ENCODE assay signal across 26 cellular contexts in genomic region chr1:31348449-31348848, GRCh38. TPM values are rescaled to one million over a fixed set of nuclear protein-coding genes. Genes with fewer than 3 reads are reported as not detected.
DNase-seq lines count a peak whose midpoint lies in the region; ATAC-seq, FAIRE-seq and TF ChIP-seq lines count a peak whose summit lies in the region.
"Had no signal": no experiment of that assay in that cellular context is flagged by ENCODE, and none has a peak within 500 bp of the region (broad histone marks: within the 10 kb centered on the region; RNA-seq: fewer than 3 reads in every experiment).

No MANE protein-coding gene starts in this region.

- TF ChIP-seq CTCF in osteoblast (IDR thresholded peaks at IDR 0.05; ENCODE audit: extremely low read depth, low read depth, low read length) (no peak), omental fat pad (IDR thresholded peaks at IDR 0.05) (no peak), vagina (IDR thresholded peaks at IDR 0.05) (no peak)

- H3K4me3 ChIP-seq in SJCRH30 = no peak overlapping the region
- no peak overlapping the region for H3K4me3 ChIP-seq in osteoblast (ENCODE audit: insufficient read depth, low read length)
- no peak overlapping the region for H3K4me3 ChIP-seq in vagina
- H3K4me3 ChIP-seq: pancreas, right atrium auricular region, SJSA1, spleen had no signal

- peak; percentile 65 for ATAC-seq in HG03064 (IDR thresholded peaks at IDR 0.05; ENCODE audit: low read depth, unreplicated experiment)
- ATAC-seq in omental fat pad (ENCODE audit: low FRiP score) = no peak
- ATAC-seq: natural killer cell treated with Interleukin-12 subunit alpha and Interleukin-12 subunit beta and Interleukin-15 and Interleukin-18, amount 100 ng/mL, for 72 hours; pancreas; T-cell had no signal

- no peak for TF ChIP-seq POLR2A in vagina (IDR thresholded peaks at IDR 0.05)

- H3K27ac ChIP-seq in SJCRH30 (peak overlapping the region; percentile 34), osteoblast (ENCODE audit: low read depth, low read length) (no peak overlapping the region), vagina (no peak overlapping the region)
- H3K27ac ChIP-seq: C4-2B, pancreas, right atrium auricular region, SJSA1, spleen had no signal

- H3K9me3 ChIP-seq in SJCRH30 (replicated peaks) = no peaks in the 10 kb centered on the region
- H3K9me3 ChIP-seq in osteoblast (ENCODE audit: low read depth, low read length) = no peaks in the 10 kb centered on the region
- no peaks in the 10 kb centered on the region for H3K9me3 ChIP-seq in vagina
- H3K9me3 ChIP-seq: pancreas, right atrium auricular region, SJSA1, spleen had no signal

- peak; percentile 68 for FAIRE-seq in GM18507 (lab: Jason Lieb, UNC)
- FAIRE-seq: H54, keratinocyte, pancreas had no signal

- no peaks in the 10 kb centered on the region for H4K20me1 ChIP-seq in osteoblast (ENCODE audit: insufficient read depth, low read length)

- intact Hi-C loops in vagina (cut with DNase I) = loop anchor here (5.0 kb wide), 1 partner anchor 1971 kb away; no protein-coding TSS in a partner anchor

- no peaks in the 10 kb centered on the region for H3K27me3 ChIP-seq in SJCRH30
- no peaks in the 10 kb centered on the region for H3K27me3 ChIP-seq in osteoblast (ENCODE audit: insufficient read depth, low read length)
- no peaks in the 10 kb centered on the region for H3K27me3 ChIP-seq in vagina
- H3K27me3 ChIP-seq: pancreas, right atrium auricular region, SJSA1, spleen had no signal

- no peak overlapping the region for H3K4me2 ChIP-seq in osteoblast (ENCODE audit: insufficient read depth, low read length)

- H3K36me3 ChIP-seq in SJCRH30 (peaks cover 11% of the 10 kb centered on the region; the same call in 1 of the 2 replicates), osteoblast (ENCODE audit: insufficient read depth, low read length) (peaks cover 30% of the 10 kb centered on the region), vagina (peaks cover 0 to 34% of the 10 kb centered on the region in 2 donors)

- DNase-seq in GM18507 (ENCODE audit: extremely low spot score, insufficient read length, low read depth) (no peak), SJCRH30 (peak; percentile 32 to 71), osteoblast (ENCODE audit: insufficient read length, low spot score, missing footprints) (peak; percentile 57), omental fat pad (ENCODE audit: low spot score) (no peak), vagina (ENCODE audit: extremely low spot score in 2 of 2) (no peak), NCI-H748 (lab: John Stamatoyannopoulos, UW; ENCODE audit: unreplicated experiment) (no peak)
- DNase-seq: activated CD4-positive, alpha-beta T cell treated with anti-CD3 and anti-CD28 coated beads, Interleukin-2, amount 50 U/mL, for 4 hours; activated CD8-positive, alpha-beta memory T cell treated with anti-CD3 and anti-CD28 coated beads, Interleukin-2, amount 50 U/mL, for 4 hours; activated naive CD4-positive, alpha-beta T cell treated with anti-CD3 and anti-CD28 coated beads, Interleukin-2, amount 50 U/mL, for 16 hours; amniotic stem cell; DMS79 treated with DMSO at 0.1 percent for 48 hours; glutamatergic neuron; KG1; midbrain; NCI-H1436 treated with DMSO at 0.1 percent for 48 hours; NCI-H524 treated with DMSO at 0.1 percent for 48 hours; pancreas; spleen; T-cell had no signal

- H2AFZ ChIP-seq in osteoblast (ENCODE audit: low read length) = no peak overlapping the region

- no peaks in the 10 kb centered on the region for H3K79me2 ChIP-seq in osteoblast (ENCODE audit: insufficient read depth, low read length)

- H3K4me1 ChIP-seq in SJCRH30 (peaks cover 8% of the 10 kb centered on the region; the same call in 1 of the 2 replicates), osteoblast (ENCODE audit: insufficient read depth, low read length) (no peaks in the 10 kb centered on the region), vagina (no peaks in the 10 kb centered on the region)
- H3K4me1 ChIP-seq: pancreas, right atrium auricular region, SJSA1 had no signal

RNA-seq across cellular contexts. Expression of gene FABP3, which starts 24.4 kb away (rescaled TPM):
- 3.6 and 6.1 TPM in 2 replicates for total RNA-seq in SJCRH30 (2014; rRNA removed; shearing (Covaris generic))
- total RNA-seq in osteoblast = 28.6 and 38.0 TPM in 2 replicates
- total RNA-seq in omental fat pad = 10 to 100 TPM in 3 of 4 donors, 1 to 10 TPM in 1; 4.9 to 15.6 (median 12.9) TPM
- 16.7 TPM for total RNA-seq in vagina
- total RNA-seq: natural killer cell treated with Interleukin-12 subunit alpha and Interleukin-12 subunit beta and Interleukin-15 and Interleukin-18, amount 100 ng/mL, for 72 hours had no signal

RNA-seq across cellular contexts. Expression of gene ZCCHC17, which starts 51.6 kb away (rescaled TPM):
- 44.9 and 46.5 TPM in 2 replicates for total RNA-seq in SJCRH30 (2014; rRNA removed; shearing (Covaris generic))
- total RNA-seq in osteoblast (25.9 and 30.4 TPM in 2 replicates), omental fat pad (10 to 100 TPM; 18.3 to 22.5 (median 18.8) TPM), vagina (17.4 TPM)

RNA-seq across cellular contexts. Expression of gene SNRNP40, which starts 51.9 kb away (rescaled TPM):
- 262 and 267 TPM in 2 replicates for total RNA-seq in SJCRH30 (2014; rRNA removed; shearing (Covaris generic))
- total RNA-seq in osteoblast (67.5 and 78.2 TPM in 2 replicates), omental fat pad (10 to 100 TPM; 32.5 to 53.2 (median 42.0) TPM), vagina (38.1 TPM)

Comparison
In these comparisons a context has a peak if more than half of its experiments do, and no peak if none do; other contexts are left out.
1. DNase-seq: peak in SJCRH30 (2 of 2) and osteoblast (single experiment); none in GM18507 (single experiment), omental fat pad (single experiment), vagina (0 of 2) and NCI-H748 (single experiment).